Comparison of ENCODE assay signal across 37 cellular contexts in genomic region chr1:58154256-58154655, GRCh38.
A peak's percentile ranks its signal among the peaks of the same experiment; 100 is the strongest.
DNase-seq lines count a peak whose midpoint lies in the region; ATAC-seq, FAIRE-seq and TF ChIP-seq lines count a peak whose summit lies in the region.
"Had no signal": no experiment of that assay in that cellular context is flagged by ENCODE, and none has a peak within 500 bp of the region (broad histone marks: within the 10 kb centered on the region; RNA-seq: fewer than 3 reads in every experiment).

No MANE protein-coding gene starts in this region.

- no peaks in the 10 kb centered on the region for H3K9me2 ChIP-seq in Karpas-422 (replicated peaks; ENCODE audit: insufficient read depth, low read length)

- H3K9ac ChIP-seq in Karpas-422 (ENCODE audit: low read length) (no peak overlapping the region; the same call in 1 of the 2 replicates), GM12878 (ENCODE audit: control insufficient read depth, insufficient read depth, low read length) (no peak overlapping the region), K562 (ENCODE audit: insufficient read depth in 1 of 2, low read depth in 2 of 2, low read length in 2 of 2) (no peak overlapping the region)
- H3K9ac ChIP-seq: BLaER1; BLaER1 treated with 17β-estradiol and CSF1 and Interleukin-3, amounts not matched to agents 10 nM and 100 nM had no signal

- POLR2A ChIA-PET in GM12878 (lab: Charles Lee) (interaction anchor here (1.1 to 6.5 kb wide), 2 partner anchors 35 to 46 kb away, joined by 3 to 64 read pairs; no protein-coding TSS in a partner anchor), K562 (lab: Yijun Ruan, JAX) (no interaction called here)

- no peak for FAIRE-seq in GM12878 (lab: Jason Lieb, UNC)
- FAIRE-seq in K562 (lab: Jason Lieb, UNC): no peak
- FAIRE-seq: A204.1, A549, D721Med had no signal

- no peaks in the 10 kb centered on the region for H3K9me3 ChIP-seq in left ventricle myocardium inferior (replicated peaks)
- H3K9me3 ChIP-seq in Karpas-422 (ENCODE audit: low read length): no peaks in the 10 kb centered on the region
- no peaks in the 10 kb centered on the region for H3K9me3 ChIP-seq in GM12878 (replicated peaks; ENCODE audit: control insufficient read depth, insufficient read depth, low read length)
- H3K9me3 ChIP-seq in K562 (replicated peaks; ENCODE audit: control insufficient read depth, insufficient read depth, low read depth, low read length): no peaks in the 10 kb centered on the region
- H3K9me3 ChIP-seq: A549, BE2C, Caco-2 had no signal

- no peak for TF ChIP-seq CTCF in left ventricle myocardium inferior (IDR thresholded peaks at IDR 0.05; ENCODE audit: borderline replicate concordance)
- no peak for TF ChIP-seq CTCF in GM12878 (IDR thresholded peaks at IDR 0.05 in 2 of 3, conservative IDR thresholded peaks at IDR 0.05 in 1 of 3; ENCODE audit: control insufficient read depth in 2 of 3, extremely low read depth in 1 of 3, insufficient read depth in 1 of 3, low read depth in 3 of 3, low read length in 3 of 3)
- TF ChIP-seq CTCF in K562 (IDR thresholded peaks at IDR 0.05 in 2 of 3, conservative IDR thresholded peaks at IDR 0.05 in 1 of 3; ENCODE audit: insufficient read depth in 2 of 3, low read depth in 1 of 3, low read length in 3 of 3): no peak

- intact Hi-C loops in left ventricle myocardium inferior (cut with micrococcal nuclease) (no loop called here), Right ventricle myocardium inferior (cut with DNase I) (loop anchor here (10.0 kb wide), 2 partner anchors 429 to 1319 kb away; no protein-coding TSS in a partner anchor), GM12878 (cut with micrococcal nuclease; ENCODE audit: unreplicated experiment) (no loop called here), K562 (cut with micrococcal nuclease) (no loop called here)

- no peaks in the 10 kb centered on the region for H3K4me1 Mint-ChIP-seq in stimulated activated naive B cell treated with anti-CD40 and anti-IgM and Interleukin-4, amounts not matched to agents 10 μg/mL and 1 μg/mL and 100 μg/mL, for 72 hours
- H3K4me1 Mint-ChIP-seq: CD14-positive monocyte; CD4-positive, alpha-beta memory T cell; CD4-positive, CD25-positive, alpha-beta regulatory T cell; CD8-positive, alpha-beta memory T cell had no signal

- TF ChIP-seq EP300 in GM12878 (IDR thresholded peaks at IDR 0.05; ENCODE audit: borderline replicate concordance in 1 of 2, control insufficient read depth in 1 of 2, low read depth in 2 of 2, low read length in 2 of 2): no peak
- no peak for TF ChIP-seq EP300 in K562 (IDR thresholded peaks at IDR 0.05; ENCODE audit: low read length)

- H2AFZ ChIP-seq in Karpas-422 (ENCODE audit: low read length): peak overlapping the region; percentile 17; the same call in 1 of the 2 replicates
- no peak overlapping the region for H2AFZ ChIP-seq in GM12878 (ENCODE audit: control insufficient read depth, low read depth, low read length)
- no peak overlapping the region for H2AFZ ChIP-seq in K562 (ENCODE audit: low read depth, low read length)

- H3K4me3 ChIP-seq in left ventricle myocardium inferior (no peak overlapping the region), Karpas-422 (ENCODE audit: low read length) (no peak overlapping the region), GM12878 (no peak overlapping the region), K562 (no peak overlapping the region)
- H3K4me3 ChIP-seq: A549; BLaER1; BLaER1 treated with 17β-estradiol and CSF1 and Interleukin-3, amounts not matched to agents 10 nM and 100 nM had no signal

- no peaks in the 10 kb centered on the region for H3K36me3 Mint-ChIP-seq in stimulated activated naive B cell treated with anti-CD40 and anti-IgM and Interleukin-4, amounts not matched to agents 10 μg/mL and 1 μg/mL and 100 μg/mL, for 72 hours
- H3K36me3 Mint-ChIP-seq: CD14-positive monocyte; CD4-positive, alpha-beta memory T cell; CD4-positive, CD25-positive, alpha-beta regulatory T cell; CD8-positive, alpha-beta memory T cell; CD8-positive, alpha-beta T cell had no signal

- H3K9me1 ChIP-seq in K562 (ENCODE audit: control insufficient read depth, insufficient read depth, low read length): no peaks in the 10 kb centered on the region

- TF ChIP-seq RAD21 in GM12878 (IDR thresholded peaks at IDR 0.05; ENCODE audit: insufficient read depth, low read depth, low read length) (no peak), K562 (CRISPR knock-in tag; conservative IDR thresholded peaks at IDR 0.05 in 1 of 2, IDR thresholded peaks at IDR 0.05 in 1 of 2) (no peak)

- H3K9me3 Mint-ChIP-seq in stimulated activated naive B cell treated with anti-CD40 and anti-IgM and Interleukin-4, amounts not matched to agents 10 μg/mL and 1 μg/mL and 100 μg/mL, for 72 hours: no peaks in the 10 kb centered on the region
- H3K9me3 Mint-ChIP-seq: CD4-positive, alpha-beta T cell; CD8-positive, alpha-beta memory T cell had no signal

- H4K20me1 ChIP-seq in Karpas-422 (ENCODE audit: insufficient read depth, low read depth, low read length): no peaks in the 10 kb centered on the region
- H4K20me1 ChIP-seq in GM12878 (ENCODE audit: control insufficient read depth, insufficient read depth): no peaks in the 10 kb centered on the region
- H4K20me1 ChIP-seq in K562 (replicated peaks; ENCODE audit: control insufficient read depth, insufficient read depth, low read length): no peaks in the 10 kb centered on the region
- H4K20me1 ChIP-seq: BLaER1; BLaER1 treated with 17β-estradiol and CSF1 and Interleukin-3, amounts not matched to agents 10 nM and 100 nM had no signal

- SMC1A ChIA-PET in GM12878 (lab: Charles Lee; ENCODE audit: uncharacterized antibody, unreplicated experiment): interaction anchor here (0.6 to 17.8 kb wide), 9 partner anchors 10 to 135 kb away, joined by 3 to 258 read pairs (median 4); no protein-coding TSS in a partner anchor

- H3K27ac Mint-ChIP-seq in stimulated activated naive B cell treated with anti-CD40 and anti-IgM and Interleukin-4, amounts not matched to agents 10 μg/mL and 1 μg/mL and 100 μg/mL, for 72 hours: no peak overlapping the region
- H3K27ac Mint-ChIP-seq: B cell; CD14-positive monocyte; CD4-positive, alpha-beta memory T cell; CD4-positive, alpha-beta T cell; CD4-positive, CD25-positive, alpha-beta regulatory T cell; CD8-positive, alpha-beta memory T cell; CD8-positive, alpha-beta T cell had no signal

- RAD21 ChIA-PET in GM12878 (lab: Charles Lee; ENCODE audit: unreplicated experiment): interaction anchor here (1.6 to 11.6 kb wide), 3 partner anchors 10 to 45 kb away, joined by 5 to 202 read pairs (median 6); no protein-coding TSS in a partner anchor

- DNase-seq in left ventricle myocardium inferior: no peak
- no peak for DNase-seq in Right ventricle myocardium inferior (ENCODE audit: missing footprints)
- no peak for DNase-seq in Karpas-422
- DNase-seq in GM12878 (ENCODE audit: low read depth, low spot score): no peak
- no peak for DNase-seq in K562 (ENCODE audit: extremely low read depth in 1 of 4, low spot score in 3 of 4)
- no peak for DNase-seq in stimulated activated naive B cell treated with anti-CD40 and anti-IgM and Interleukin-4, amounts not matched to agents 10 μg/mL and 1 μg/mL and 100 μg/mL, for 72 hours
- DNase-seq: 8988T; ACHN; AML-193; BE2C; C1 segment of cervical spinal cord; Caco-2; Calu3; CD4-positive, alpha-beta memory T cell; CD4-positive, alpha-beta T cell; CD4-positive, CD25-positive, alpha-beta regulatory T cell; CD8-positive, alpha-beta memory T cell; CD8-positive, alpha-beta T cell; COR-L47; DMS 273 treated with DMSO at 0.1 percent for 48 hours; DMS153; DMS53; DMS79; DMS79 treated with DMSO at 0.1 percent for 48 hours; DND-41; EL had no signal

- H3K27me3 ChIP-seq in left ventricle myocardium inferior (ENCODE audit: low read depth) (no peaks in the 10 kb centered on the region), Karpas-422 (ENCODE audit: low read length) (no peaks in the 10 kb centered on the region), GM12878 (replicated peaks in 1 of 2; ENCODE audit: control insufficient read depth in 2 of 2, insufficient read depth in 2 of 2, low read length in 1 of 2) (no peaks in the 10 kb centered on the region; a peak in 1 of 4 replicates), K562 (ENCODE audit: control insufficient read depth in 2 of 2, insufficient read depth in 2 of 2, low read length in 2 of 2) (no peaks in the 10 kb centered on the region)
- H3K27me3 ChIP-seq: BE2C; BLaER1; BLaER1 treated with 17β-estradiol and CSF1 and Interleukin-3, amounts not matched to agents 10 nM and 100 nM had no signal

- in situ Hi-C loops in GM12878 (cut with MboI) (no loop called here), K562 (cut with MboI) (no loop called here)

- TF ChIP-seq POLR2A in GM12878 (IDR thresholded peaks at IDR 0.05; ENCODE audit: low read depth, low read length) (no peak), K562 (conservative IDR thresholded peaks at IDR 0.05) (no peak)

- H3K4me3 Mint-ChIP-seq in stimulated activated naive B cell treated with anti-CD40 and anti-IgM and Interleukin-4, amounts not matched to agents 10 μg/mL and 1 μg/mL and 100 μg/mL, for 72 hours: no peak overlapping the region
- H3K4me3 Mint-ChIP-seq: B cell; CD14-positive monocyte; CD4-positive, alpha-beta memory T cell; CD4-positive, alpha-beta T cell; CD4-positive, CD25-positive, alpha-beta regulatory T cell; CD8-positive, alpha-beta memory T cell; CD8-positive, alpha-beta T cell had no signal

- CTCF ChIA-PET in GM12878 (lab: Yijun Ruan, JAX): interaction anchor here (1.3 to 13.7 kb wide), 6 partner anchors 10 to 88 kb away, joined by 3 to 164 read pairs (median 18); no protein-coding TSS in a partner anchor
- CTCF ChIA-PET in K562 (lab: Yijun Ruan, JAX; ENCODE audit: low intra/inter-chr PET ratio): no interaction called here

- 4% methylated on average over 2 of the region's 2 CpGs for WGBS in GM12878 (ENCODE audit: insufficient coverage, insufficient replicate concordance, low lambda C conversion rate, missing lambda C conversion rate)
- WGBS in K562 (ENCODE audit: insufficient coverage, low coverage, missing lambda C conversion rate): 0% methylated on average over 2 of the region's 2 CpGs

- peak overlapping the region; percentile 42 for H3K27ac ChIP-seq in left ventricle myocardium inferior (replicated peaks)
- H3K27ac ChIP-seq in Karpas-422 (ENCODE audit: low read length): peak overlapping the region; percentile 99
- no peak overlapping the region for H3K27ac ChIP-seq in GM12878 (ENCODE audit: control insufficient read depth, insufficient read depth)
- no peak overlapping the region for H3K27ac ChIP-seq in K562 (ENCODE audit: extremely low read depth, low read depth, low read length)
- H3K27ac ChIP-seq: 22Rv1; A549; BLaER1; BLaER1 treated with 17β-estradiol and CSF1 and Interleukin-3, amounts not matched to agents 10 nM and 100 nM; C4-2B had no signal

- no TSS peak for BruUV-seq in GM12878 (replicated peaks; lab: Mats Ljungman, UMichigan)
- no TSS peak for BruUV-seq in K562 (replicated peaks; lab: Mats Ljungman, UMichigan)

- H3K79me2 ChIP-seq in Karpas-422 (ENCODE audit: low read length) (no peaks in the 10 kb centered on the region), GM12878 (ENCODE audit: control insufficient read depth, insufficient read depth, low read length) (no peaks in the 10 kb centered on the region), K562 (ENCODE audit: control insufficient read depth, insufficient read depth, low read length) (no peaks in the 10 kb centered on the region)

- H3K36me3 ChIP-seq in left ventricle myocardium inferior (no peaks in the 10 kb centered on the region), Karpas-422 (ENCODE audit: insufficient read depth, low read length) (no peaks in the 10 kb centered on the region), GM12878 (ENCODE audit: control insufficient read depth in 2 of 2, insufficient read depth in 2 of 2, low read length in 1 of 2) (no peaks in the 10 kb centered on the region), K562 (ENCODE audit: control insufficient read depth, insufficient read depth, low read length) (no peaks in the 10 kb centered on the region)
- H3K36me3 ChIP-seq: BE2C; BLaER1; BLaER1 treated with 17β-estradiol and CSF1 and Interleukin-3, amounts not matched to agents 10 nM and 100 nM had no signal

- peaks cover 0 to 3% of the 10 kb centered on the region in 2 donors for H3K27me3 Mint-ChIP-seq in stimulated activated naive B cell treated with anti-CD40 and anti-IgM and Interleukin-4, amounts not matched to agents 10 μg/mL and 1 μg/mL and 100 μg/mL, for 72 hours
- H3K27me3 Mint-ChIP-seq: CD4-positive, alpha-beta T cell; CD4-positive, CD25-positive, alpha-beta regulatory T cell had no signal

- H3K4me2 ChIP-seq in Karpas-422 (ENCODE audit: low read depth, low read length, poor library complexity, severe bottlenecking) (no peak overlapping the region), GM12878 (ENCODE audit: control insufficient read depth, insufficient read depth) (no peak overlapping the region), K562 (ENCODE audit: insufficient read depth, low read length) (no peak overlapping the region)
- H3K4me2 ChIP-seq: A549; BLaER1; BLaER1 treated with 17β-estradiol and CSF1 and Interleukin-3, amounts not matched to agents 10 nM and 100 nM had no signal

- no peak for ATAC-seq in Right ventricle myocardium inferior
- ATAC-seq in GM12878: no peak
- ATAC-seq in K562: no peak
- ATAC-seq in HG02981 (IDR thresholded peaks at IDR 0.05; ENCODE audit: unreplicated experiment): no peak
- ATAC-seq in stimulated activated naive B cell treated with anti-CD40 and anti-IgM and Interleukin-4, amounts not matched to agents 10 μg/mL and 1 μg/mL and 100 μg/mL, for 72 hours (replicated peaks): no peak
- no peak for ATAC-seq in GM19324 (IDR thresholded peaks at IDR 0.05; ENCODE audit: low FRiP score, unreplicated experiment)
- ATAC-seq: A549; CD8-positive, alpha-beta T cell had no signal

- H3K4me1 ChIP-seq in left ventricle myocardium inferior (peaks cover 37% of the 10 kb centered on the region), Karpas-422 (ENCODE audit: low read length) (peaks cover 90% of the 10 kb centered on the region), GM12878 (ENCODE audit: control insufficient read depth, insufficient read depth, low read length) (peaks cover 3% of the 10 kb centered on the region; the same call in 1 of the 2 replicates), K562 (replicated peaks in 1 of 2; ENCODE audit: control insufficient read depth in 2 of 2, insufficient read depth in 2 of 2, low read length in 2 of 2) (no peaks in the 10 kb centered on the region)
- H3K4me1 ChIP-seq: A549, BE2C, Caco-2 had no signal

Comparison
In these comparisons a context has a peak if more than half of its experiments do, and no peak if none do; other contexts are left out.
1. H3K27ac ChIP-seq: peak in left ventricle myocardium inferior (single experiment) and Karpas-422 (single experiment); none in GM12878 (single experiment) and K562 (single experiment).